In the genomic region with DNA sequence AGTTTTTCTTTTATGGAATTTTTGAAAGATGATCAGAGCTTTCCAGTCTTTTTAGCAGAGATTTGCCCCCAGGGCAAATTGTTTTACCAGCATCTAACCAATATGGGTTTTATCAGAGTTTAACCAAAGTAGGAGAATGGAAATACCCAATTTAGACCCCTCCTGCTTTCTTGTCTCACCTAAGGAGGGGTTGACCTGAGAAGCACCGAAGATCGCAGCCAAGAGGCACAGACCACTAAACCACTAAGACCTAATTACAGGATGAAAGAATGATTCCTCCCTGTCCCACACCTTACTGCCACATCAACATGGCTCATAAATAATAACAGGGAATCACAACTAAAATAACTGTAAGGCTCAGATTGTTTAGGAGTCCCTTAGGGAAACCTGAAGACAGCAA, we compare ENCODE assay signal across 35 cellular contexts.
"Had no signal": no experiment of that assay in that cellular context is flagged by ENCODE, and none has a peak within 500 bp of the region (broad histone marks: within the 10 kb centered on the region; RNA-seq: fewer than 3 reads in every experiment).

No MANE protein-coding gene starts in this region.

- H3K4me3 ChIP-seq: MG63 had no signal

- H3K27me3 ChIP-seq: MG63 had no signal

- DNase-seq: Karpas-422, Kasumi-1, MG63, MM.1S, MV-4-11, NCI-H1048, NCI-H1092, NCI-H1092 treated with DMSO at 0.1 percent for 48 hours, NCI-H1105, NCI-H1105 treated with DMSO at 0.1 percent for 48 hours, NCI-H1417, NCI-H1417 treated with DMSO at 0.1 percent for 48 hours, NCI-H1436, NCI-H1436 treated with DMSO at 0.1 percent for 48 hours, NCI-H146, NCI-H1694, NCI-H1694 treated with DMSO at 0.1 percent for 48 hours, NCI-H187, NCI-H187 treated with DMSO at 0.1 percent for 48 hours, NCI-H1930, NCI-H2029, NCI-H2029 treated with DMSO at 0.1 percent for 48 hours, NCI-H2081, NCI-H2081 treated with DMSO at 0.1 percent for 48 hours, NCI-H2107, NCI-H2171, NCI-H2171 treated with DMSO at 0.1 percent for 48 hours, NCI-H2227 treated with DMSO at 0.1 percent for 48 hours, NCI-H226, NCI-H345, NCI-H446, NCI-H446 treated with DMSO at 0.1 percent for 48 hours, NCI-H510A, NCI-H510A treated with DMSO at 0.1 percent for 48 hours, NCI-H524 had no signal
